ENCODE assay signal across 20 cellular contexts in genomic region chr1:203898458-203899244, GRCh38. TPM values are rescaled to one million over a fixed set of nuclear protein-coding genes. Genes with fewer than 3 reads are reported as not detected.
DNase-seq lines count a peak whose midpoint lies in the region; ATAC-seq, FAIRE-seq and TF ChIP-seq lines count a peak whose summit lies in the region.
"Had no signal": no experiment of that assay in that cellular context is flagged by ENCODE, and none has a peak within 500 bp of the region (broad histone marks: within the 10 kb centered on the region; RNA-seq: fewer than 3 reads in every experiment).

No MANE protein-coding gene starts in this region.

- H3K56ac ChIP-seq in mesendoderm (ENCODE audit: low read length), result no peak overlapping the region

- H3K9me3 ChIP-seq in A549, result peaks cover 5% of the 10 kb centered on the region; the same call in 1 of the 3 replicates
- H3K9me3 ChIP-seq in K562 (replicated peaks; ENCODE audit: control insufficient read depth, insufficient read depth, low read depth, low read length), result peaks cover 7% of the 10 kb centered on the region; the same call in 1 of the 2 replicates
- H3K9me3 ChIP-seq in keratinocyte (ENCODE audit: control insufficient read depth, low read depth, low read length), result no peaks in the 10 kb centered on the region

- no peak overlapping the region for H2AFZ ChIP-seq in K562 (ENCODE audit: low read depth, low read length)
- H2AFZ ChIP-seq in keratinocyte (ENCODE audit: control insufficient read depth, low read length), result peak overlapping the region; percentile 15

- H2BK120ac ChIP-seq in mesendoderm (ENCODE audit: low read depth, low read length), result no peak overlapping the region

- H3K27me3 ChIP-seq in K562 (ENCODE audit: control insufficient read depth in 2 of 2, insufficient read depth in 2 of 2, low read length in 2 of 2) (peaks cover 6 to 25% of the 10 kb centered on the region in 2 experiments; a peak in 4 of 5 replicates), keratinocyte (ENCODE audit: control insufficient read depth, extremely low read depth, insufficient read depth, low read length) (no peaks in the 10 kb centered on the region), mesendoderm (ENCODE audit: insufficient read depth, low read length, poor library complexity) (no peaks in the 10 kb centered on the region)
- H3K27me3 ChIP-seq: BE2C had no signal

- H3K9me1 ChIP-seq in K562 (ENCODE audit: control insufficient read depth, insufficient read depth, low read length) (no peaks in the 10 kb centered on the region), keratinocyte (ENCODE audit: control insufficient read depth, extremely low read depth, insufficient read depth, low read length) (no peaks in the 10 kb centered on the region)

- no peaks in the 10 kb centered on the region for H3K79me1 ChIP-seq in mesendoderm (ENCODE audit: low read length)

- H4K8ac ChIP-seq in mesendoderm (ENCODE audit: low read depth, low read length), result no peak overlapping the region

- H3K36me3 ChIP-seq in K562 (ENCODE audit: control insufficient read depth, insufficient read depth, low read length) (no peaks in the 10 kb centered on the region), keratinocyte (ENCODE audit: control insufficient read depth in 2 of 2, extremely low read depth in 1 of 2, insufficient read depth in 2 of 2, low read length in 2 of 2) (no peaks in the 10 kb centered on the region), mesendoderm (ENCODE audit: control insufficient read depth, insufficient read depth, low read length) (no peaks in the 10 kb centered on the region)
- H3K36me3 ChIP-seq: BE2C had no signal

- no peak overlapping the region for H3K9ac ChIP-seq in K562 (ENCODE audit: insufficient read depth in 1 of 2, low read depth in 2 of 2, low read length in 2 of 2)
- H3K9ac ChIP-seq in keratinocyte (ENCODE audit: control insufficient read depth, extremely low read depth, insufficient read depth, low read length), result no peak overlapping the region
- H3K9ac ChIP-seq in mesendoderm (ENCODE audit: low read length), result no peak overlapping the region

- in situ Hi-C loops in K562 (cut with MboI), result no loop called here

- POLR2A ChIA-PET in A549 (lab: Yijun Ruan, JAX) (no interaction called here), K562 (lab: Yijun Ruan, JAX) (interaction anchor here (0.6 kb wide), 1 partner anchor 105 kb away, joined by 3 read pairs; no protein-coding TSS in a partner anchor)

- no peak for DNase-seq in A549 (ENCODE audit: low read depth in 1 of 2, low spot score in 1 of 2)
- no peak for DNase-seq in K562 (ENCODE audit: extremely low read depth in 1 of 4, low spot score in 3 of 4)
- no peak for DNase-seq in keratinocyte (ENCODE audit: low read depth, low spot score)
- peak; percentile 11 for DNase-seq in mesendoderm
- no peak for DNase-seq in DMS153 (lab: John Stamatoyannopoulos, UW)
- no peak for DNase-seq in SW 1271 (lab: John Stamatoyannopoulos, UW)
- DNase-seq in activated naive CD4-positive, alpha-beta T cell (lab: John Stamatoyannopoulos, UW), result no peak
- no peak for DNase-seq in SIG-M5 treated with dmso at 0.1 percent for 504 hours (lab: John Stamatoyannopoulos, UW; ENCODE audit: unreplicated experiment)
- DNase-seq: BE2C, DMS79, KG1, MV-4-11, NCI-H1105 treated with DMSO at 0.1 percent for 48 hours, NCI-H2029 treated with DMSO at 0.1 percent for 48 hours, NCI-H226, NCI-H524 had no signal

- no TSS peak for BruUV-seq in K562 (replicated peaks; lab: Mats Ljungman, UMichigan)

- H3K4me3 ChIP-seq in A549, result no peak overlapping the region
- H3K4me3 ChIP-seq in K562, result no peak overlapping the region
- no peak overlapping the region for H3K4me3 ChIP-seq in keratinocyte (ENCODE audit: control insufficient read depth in 2 of 3, extremely low read depth in 1 of 3, insufficient read depth in 2 of 3, low read depth in 1 of 3, low read length in 3 of 3)
- no peak overlapping the region for H3K4me3 ChIP-seq in mesendoderm (ENCODE audit: low read length)

- H2BK15ac ChIP-seq in mesendoderm (replicated peaks; ENCODE audit: low read depth), result no peak overlapping the region

- no peak for TF ChIP-seq EP300 in A549 (IDR thresholded peaks at IDR 0.05)
- no peak for TF ChIP-seq EP300 in K562 (IDR thresholded peaks at IDR 0.05; ENCODE audit: low read length)

- H2BK5ac ChIP-seq in mesendoderm (ENCODE audit: low read length), result no peak overlapping the region

- TF ChIP-seq RAD21 in A549 (conservative IDR thresholded peaks at IDR 0.05 in 1 of 2, IDR thresholded peaks at IDR 0.05 in 1 of 2), result no peak
- TF ChIP-seq RAD21 in K562 (CRISPR knock-in tag; conservative IDR thresholded peaks at IDR 0.05 in 1 of 2, IDR thresholded peaks at IDR 0.05 in 1 of 2), result no peak

- TF ChIP-seq POLR2A in A549 (IDR thresholded peaks at IDR 0.05; ENCODE audit: low read length) (no peak), K562 (conservative IDR thresholded peaks at IDR 0.05) (no peak)

- no peak overlapping the region for H3K18ac ChIP-seq in mesendoderm (ENCODE audit: low read length)

- 68% methylated on average over 10 of the region's 10 CpGs for WGBS in A549 (ENCODE audit: missing lambda C conversion rate)
- WGBS in K562 (ENCODE audit: insufficient coverage, low coverage, missing lambda C conversion rate), result 19% methylated on average over 10 of the region's 10 CpGs
- WGBS in mesendoderm (ENCODE audit: extremely low coverage, insufficient coverage, low lambda C conversion rate), result no CpG with 5 or more reads among the region's 10 CpGs

- peak overlapping the region; percentile 49 for H3K4me2 ChIP-seq in A549
- no peak overlapping the region for H3K4me2 ChIP-seq in K562 (ENCODE audit: insufficient read depth, low read length)
- H3K4me2 ChIP-seq in keratinocyte (ENCODE audit: control insufficient read depth, extremely low read depth, insufficient read depth, low read depth, low read length), result no peak overlapping the region
- H3K4me2 ChIP-seq in mesendoderm (ENCODE audit: low read length), result no peak overlapping the region

- no peak overlapping the region for H4K5ac ChIP-seq in mesendoderm (ENCODE audit: low read length)

- H4K20me1 ChIP-seq in K562 (replicated peaks; ENCODE audit: control insufficient read depth, insufficient read depth, low read length) (no peaks in the 10 kb centered on the region), keratinocyte (ENCODE audit: control insufficient read depth, extremely low read depth, insufficient read depth, low read length) (no peaks in the 10 kb centered on the region)

- TF ChIP-seq CTCF in A549 (IDR thresholded peaks at IDR 0.05) (no peak), K562 (IDR thresholded peaks at IDR 0.05 in 2 of 3, conservative IDR thresholded peaks at IDR 0.05 in 1 of 3; ENCODE audit: insufficient read depth in 2 of 3, low read depth in 1 of 3, low read length in 3 of 3) (no peak), keratinocyte (optimal IDR thresholded peaks at IDR 0.05 in 1 of 3, IDR thresholded peaks at IDR 0.05 in 1 of 3, conservative IDR thresholded peaks at IDR 0.05 in 1 of 3; ENCODE audit: extremely low read depth in 1 of 3, insufficient read depth in 2 of 3, low read length in 3 of 3) (no peak)

- no peak overlapping the region for H3K4ac ChIP-seq in mesendoderm (ENCODE audit: low read depth, low read length)

- FAIRE-seq in A549 (lab: Jason Lieb, UNC) (no peak), K562 (lab: Jason Lieb, UNC) (peak; percentile 6), keratinocyte (lab: Jason Lieb, UNC) (no peak)
- FAIRE-seq: A204.1, H54 had no signal

- no peak overlapping the region for H3K23ac ChIP-seq in mesendoderm (ENCODE audit: low read length)

- intact Hi-C loops in K562 (cut with micrococcal nuclease), result no loop called here

- CTCF ChIA-PET in A549 (lab: Yijun Ruan, JAX) (interaction anchor here (1.5 to 4.5 kb wide), 3 partner anchors 20 to 230 kb away, joined by 3 to 30 read pairs (median 4); no protein-coding TSS in a partner anchor), K562 (lab: Yijun Ruan, JAX; ENCODE audit: low intra/inter-chr PET ratio) (no interaction called here)

- peaks cover 16% of the 10 kb centered on the region; the same call in 2 of the 3 replicates for H3K4me1 ChIP-seq in A549
- H3K4me1 ChIP-seq in K562 (replicated peaks in 1 of 2; ENCODE audit: control insufficient read depth in 2 of 2, insufficient read depth in 2 of 2, low read length in 2 of 2), result peaks cover 0 to 7% of the 10 kb centered on the region in 2 experiments; a peak in 1 of 5 replicates
- no peaks in the 10 kb centered on the region for H3K4me1 ChIP-seq in keratinocyte (ENCODE audit: control insufficient read depth, extremely low read depth, insufficient read depth, low read length)
- H3K4me1 ChIP-seq in mesendoderm (ENCODE audit: control insufficient read depth, low read depth, low read length), result no peaks in the 10 kb centered on the region
- H3K4me1 ChIP-seq: BE2C had no signal

- dilution Hi-C loops in keratinocyte (cut with MboI; ENCODE audit: extremely low pct_ligation_motif_present, low sequenced_read_pairs), result no loop called here

- no peak overlapping the region for H2AK5ac ChIP-seq in mesendoderm (ENCODE audit: low read length)

- H3K27ac ChIP-seq in A549 (peak overlapping the region in 1 of 2 experiments; percentile 5; a peak in 1 of 6 replicates), K562 (ENCODE audit: extremely low read depth, low read depth, low read length) (no peak overlapping the region), keratinocyte (ENCODE audit: control insufficient read depth, insufficient read depth, low read length) (no peak overlapping the region), mesendoderm (ENCODE audit: low read depth, low read length) (no peak overlapping the region)
- H3K27ac ChIP-seq: HL-60 had no signal

- ATAC-seq in A549 (peak; percentile 39 to 63; a peak in 4 of 6 replicates), K562 (no peak)
- ATAC-seq: Right ventricle myocardium inferior had no signal

- no peaks in the 10 kb centered on the region for H3K79me2 ChIP-seq in K562 (ENCODE audit: control insufficient read depth, insufficient read depth, low read length)
- no peaks in the 10 kb centered on the region for H3K79me2 ChIP-seq in keratinocyte (ENCODE audit: control insufficient read depth, insufficient read depth, low read length)
- H3K79me2 ChIP-seq in mesendoderm (ENCODE audit: control insufficient read depth, insufficient read depth, low read length), result no peaks in the 10 kb centered on the region

RNA-seq across cellular contexts. Expression of gene SNRPE, which starts 37.3 kb away (rescaled TPM):
- polyA plus RNA-seq in A549 (2011; rRNA removed) (371 and 386 TPM in 2 replicates), A549 (2017; fragmentation: RNase III; extraction: RNeasy Plus Mini Kit Qiagen cat#74134 plus additional on column Dnase treatment) (400 to 433 TPM (median 414 TPM) in 3 replicates), K562 (2011; rRNA removed) (431 and 603 TPM in 2 replicates), K562 (2014; fragmentation: Illumina TruSeq; extraction: Trizol) (376 and 415 TPM in 2 replicates), K562 (2014; fragmentation: Nextera tagmentation; extraction: Ambion mirVana) (1,000 to 10,000 TPM; 1,614 to 1,893 TPM), K562 (2014; rRNA removed) (381 and 487 TPM in 2 replicates), keratinocyte (108 to 303 TPM (median 235 TPM) in 3 replicates)
- polyA plus RNA-seq in A549 (2012; cell fraction: cytosol; rRNA removed), result 215 and 301 TPM in 2 replicates
- 35.6 and 71.1 TPM in 2 replicates for polyA plus RNA-seq in A549 (2012; cell fraction: nucleus; rRNA removed)
- 29.5 and 44.4 TPM in 2 replicates for polyA minus RNA-seq in A549 (2011; rRNA and poly(A)+ RNA removed)
- 54.1 and 65.9 TPM in 2 replicates for total RNA-seq in K562 (2011; cell fraction: chromatin; rRNA removed; ENCODE audit: low replicate concordance)
- 63.4 and 64.6 TPM in 2 replicates for total RNA-seq in K562 (2011; cell fraction: nucleolus; rRNA removed)
- total RNA-seq in K562 (2011; cell fraction: nucleoplasm; rRNA removed), result 96.9 and 119 TPM in 2 replicates
- total RNA-seq in K562 (2014; rRNA removed) (158 and 216 TPM in 2 replicates), K562 (2014; rRNA removed; fragmentation: Illumina TruSeq; extraction: Trizol) (595 and 636 TPM in 2 replicates), K562 (2015; rRNA removed; fragmentation: Illumina TruSeq; extraction: Trizol) (301 and 351 TPM in 2 replicates), K562 (2021) (442 and 541 TPM in 2 replicates)
- polyA plus RNA-seq in K562 (2011; cell fraction: cytosol; rRNA removed), result 231 and 551 TPM in 2 replicates
- polyA plus RNA-seq in K562 (2011; cell fraction: nucleus; rRNA removed), result 88.3 and 172 TPM in 2 replicates
- 351 and 945 TPM in 2 replicates for polyA plus RNA-seq in K562 (2012)
- polyA minus RNA-seq in K562 (2011; rRNA and poly(A)+ RNA removed), result 394 and 412 TPM in 2 replicates
- 40.2 and 54.7 TPM in 2 replicates for polyA minus RNA-seq in K562 (2011; cell fraction: cytosol; rRNA and poly(A)+ RNA removed)
- 31.1 and 54.2 TPM in 2 replicates for polyA minus RNA-seq in K562 (2011; cell fraction: nucleus; rRNA and poly(A)+ RNA removed)
- polyA plus RNA-seq in keratinocyte (2011; ENCODE audit: low read depth), result 93.0 TPM
- 209 and 302 TPM in 2 replicates for polyA plus RNA-seq in keratinocyte (2011; cell fraction: cytosol; rRNA removed)
- polyA plus RNA-seq in keratinocyte (2011; cell fraction: nucleus; rRNA removed), result 76.1 and 116 TPM in 2 replicates
- 113 and 215 TPM in 2 replicates for polyA plus RNA-seq in keratinocyte (2012; ENCODE audit: low replicate concordance)
- 9.6 to 91.0 TPM (median 30.8 TPM) in 3 replicates for polyA minus RNA-seq in keratinocyte
- 23.0 TPM for polyA minus RNA-seq in keratinocyte (2011; cell fraction: cytosol; rRNA and poly(A)+ RNA removed)
- polyA minus RNA-seq in keratinocyte (2011; cell fraction: nucleus; rRNA and poly(A)+ RNA removed), result 6.6 and 13.9 TPM in 2 replicates
- polyA plus RNA-seq in mesendoderm (2013, experiment 1 of 2), result 725 TPM
- polyA plus RNA-seq in mesendoderm (2013, experiment 2 of 2), result 705 TPM
